ENCODE assay signal across 8 cellular contexts in the genomic region with DNA sequence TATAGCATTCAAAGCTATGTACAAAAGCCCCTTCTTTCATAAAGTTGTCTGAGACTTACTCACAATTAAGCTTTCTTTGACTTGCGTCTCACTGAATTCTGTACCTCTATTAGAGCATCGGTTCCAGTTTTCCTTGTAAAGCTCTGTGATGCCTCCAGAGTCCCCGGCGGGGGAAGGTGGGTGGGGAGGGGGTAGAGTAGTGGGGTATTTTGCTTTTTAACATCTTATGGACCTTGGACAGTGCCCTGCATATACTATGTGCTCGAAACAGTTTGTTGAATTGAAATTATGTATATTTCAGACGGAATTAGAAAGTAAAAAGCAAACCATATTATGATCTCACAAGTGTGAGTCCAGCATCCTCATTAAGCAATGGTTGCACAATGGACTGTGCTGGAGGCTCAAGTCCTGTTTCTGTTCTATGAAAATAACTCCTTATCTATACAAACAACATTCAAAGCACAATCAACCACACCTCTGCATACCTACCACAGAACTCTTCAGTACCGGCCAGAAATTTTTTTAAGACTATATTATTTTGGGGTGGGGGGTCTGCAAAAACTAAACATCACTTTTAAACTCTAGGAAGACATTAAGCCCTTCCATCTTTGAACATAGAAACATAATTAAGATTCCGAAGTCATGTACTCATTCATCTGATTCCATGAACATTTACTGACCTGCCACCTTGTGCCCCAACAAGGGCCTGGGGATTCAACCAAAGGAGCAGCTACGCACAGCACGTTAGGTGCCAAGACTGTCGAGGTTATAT. TPM values are rescaled to one million over a fixed set of nuclear protein-coding genes. Genes with fewer than 3 reads are reported as not detected.
A peak's percentile ranks its signal among the peaks of the same experiment; 100 is the strongest.
DNase-seq lines count a peak whose midpoint lies in the region; ATAC-seq and TF ChIP-seq lines count a peak whose summit lies in the region.

No MANE protein-coding gene starts in this region.

- intact Hi-C loops in colonic mucosa (cut with DNase I) = no loop called here

- TF ChIP-seq CTCF in colonic mucosa (IDR thresholded peaks at IDR 0.05) = no peak

- H3K9me3 ChIP-seq in BLaER1 treated with 17β-estradiol and CSF1 and Interleukin-3, amounts not matched to agents 10 nM and 100 nM (replicated peaks in 1 of 11) = no peaks in the 10 kb centered on the region; a peak in 1 of 22 replicates
- H3K9me3 ChIP-seq in HUES48 (ENCODE audit: control insufficient read depth, insufficient read depth, low read length) (no peaks in the 10 kb centered on the region), colonic mucosa (no peaks in the 10 kb centered on the region), mucosa of rectum (ENCODE audit: control insufficient read depth in 2 of 2, low read length in 2 of 2) (no peaks in the 10 kb centered on the region)

- H3K9ac ChIP-seq in BLaER1 treated with 17β-estradiol and CSF1 and Interleukin-3, amounts not matched to agents 10 nM and 100 nM = peak overlapping the region; percentile 83 to 94 (median 89)
- H3K9ac ChIP-seq in HUES48 (ENCODE audit: low read depth, low read length) = peak overlapping the region; percentile 77; the same call in 1 of the 2 replicates
- H3K9ac ChIP-seq in colonic mucosa (ENCODE audit: low read depth in 2 of 2, low read length in 2 of 2) = peak overlapping the region; percentile 80 to 97
- H3K9ac ChIP-seq in mucosa of rectum (ENCODE audit: low read depth in 1 of 2, low read length in 2 of 2) = peak overlapping the region; percentile 70 to 93

- no peaks in the 10 kb centered on the region for H3K27me3 ChIP-seq in BLaER1 treated with 17β-estradiol and CSF1 and Interleukin-3, amounts not matched to agents 10 nM and 100 nM
- H3K27me3 ChIP-seq in HUES48 (ENCODE audit: control insufficient read depth, insufficient read depth, low read length) (peaks cover 23% of the 10 kb centered on the region), colonic mucosa (no peaks in the 10 kb centered on the region), mucosa of rectum (ENCODE audit: control insufficient read depth in 2 of 2, insufficient read depth in 2 of 2, low read length in 2 of 2) (no peaks in the 10 kb centered on the region)

- H3K4me3 ChIP-seq in BLaER1 treated with 17β-estradiol and CSF1 and Interleukin-3, amounts not matched to agents 10 nM and 100 nM = peak overlapping the region; percentile 69 to 97 (median 89)
- H3K4me3 ChIP-seq in HUES48 (ENCODE audit: low read depth, low read length) = peak overlapping the region; percentile 94
- peak overlapping the region; percentile 85 for H3K4me3 ChIP-seq in colonic mucosa
- H3K4me3 ChIP-seq in mucosa of rectum (ENCODE audit: low read length in 2 of 2) = peak overlapping the region; percentile 75 to 100

- H3K36me3 ChIP-seq in BLaER1 treated with 17β-estradiol and CSF1 and Interleukin-3, amounts not matched to agents 10 nM and 100 nM = peaks cover 31 to 43% (median 37%) of the 10 kb centered on the region in 11 experiments
- H3K36me3 ChIP-seq in HUES48 (ENCODE audit: control insufficient read depth, insufficient read depth, low read length) (peaks cover 30% of the 10 kb centered on the region), colonic mucosa (peaks cover 10% of the 10 kb centered on the region), mucosa of rectum (ENCODE audit: control insufficient read depth in 2 of 2, insufficient read depth in 2 of 2, low read length in 2 of 2) (peaks cover 21% of the 10 kb centered on the region in 2 donors)

- peak overlapping the region; percentile 78 to 94 (median 90) for H3K4me2 ChIP-seq in BLaER1 treated with 17β-estradiol and CSF1 and Interleukin-3, amounts not matched to agents 10 nM and 100 nM

- DNase-seq in colonic mucosa = no peak
- no peak for DNase-seq in H4 (ENCODE audit: low spot score)
- DNase-seq in T1000 (lab: John Stamatoyannopoulos, UW) = no peak
- DNase-seq in NCI-H2029 treated with DMSO at 0.1 percent for 48 hours (lab: John Stamatoyannopoulos, UW) = no peak

- peaks cover 0 to 39% (median 12%) of the 10 kb centered on the region in 11 experiments; a peak in 8 of 22 replicates for H4K20me1 ChIP-seq in BLaER1 treated with 17β-estradiol and CSF1 and Interleukin-3, amounts not matched to agents 10 nM and 100 nM

- peak overlapping the region; percentile 71 to 95 (median 87); a peak in 21 of 22 replicates for H3K27ac ChIP-seq in BLaER1 treated with 17β-estradiol and CSF1 and Interleukin-3, amounts not matched to agents 10 nM and 100 nM
- no peak overlapping the region for H3K27ac ChIP-seq in HUES48 (ENCODE audit: low read depth, low read length)
- H3K27ac ChIP-seq in colonic mucosa = peak overlapping the region; percentile 95
- peak overlapping the region; percentile 88 to 92 for H3K27ac ChIP-seq in mucosa of rectum (ENCODE audit: low read depth in 2 of 2, low read length in 2 of 2)

- H3K4me1 ChIP-seq in BLaER1 treated with 17β-estradiol and CSF1 and Interleukin-3, amounts not matched to agents 10 nM and 100 nM = peaks cover 21 to 49% (median 27%) of the 10 kb centered on the region in 10 experiments
- H3K4me1 ChIP-seq in HUES48 (ENCODE audit: control insufficient read depth, insufficient read depth, low read length) = 0 out of 2 replicates have a peak, but pooled peaks cover 5% of the 10 kb centered on the region
- peaks cover 3% of the 10 kb centered on the region for H3K4me1 ChIP-seq in colonic mucosa
- peaks cover 18 to 22% of the 10 kb centered on the region in 2 donors for H3K4me1 ChIP-seq in mucosa of rectum (ENCODE audit: control insufficient read depth in 2 of 2, insufficient read depth in 2 of 2, low read length in 2 of 2)

- ATAC-seq in HG03159 (IDR thresholded peaks at IDR 0.05; ENCODE audit: unreplicated experiment) = no peak

RNA-seq across cellular contexts. Expression of a gene that starts 0.9 kb away (rescaled TPM):
- total RNA-seq in colonic mucosa = 10 to 100 TPM; 52.7 to 58.3 TPM
- total RNA-seq in H4 (2014; rRNA removed; shearing (Covaris generic)) = 88.6 and 110 TPM in 2 replicates
